In the genomic region with DNA sequence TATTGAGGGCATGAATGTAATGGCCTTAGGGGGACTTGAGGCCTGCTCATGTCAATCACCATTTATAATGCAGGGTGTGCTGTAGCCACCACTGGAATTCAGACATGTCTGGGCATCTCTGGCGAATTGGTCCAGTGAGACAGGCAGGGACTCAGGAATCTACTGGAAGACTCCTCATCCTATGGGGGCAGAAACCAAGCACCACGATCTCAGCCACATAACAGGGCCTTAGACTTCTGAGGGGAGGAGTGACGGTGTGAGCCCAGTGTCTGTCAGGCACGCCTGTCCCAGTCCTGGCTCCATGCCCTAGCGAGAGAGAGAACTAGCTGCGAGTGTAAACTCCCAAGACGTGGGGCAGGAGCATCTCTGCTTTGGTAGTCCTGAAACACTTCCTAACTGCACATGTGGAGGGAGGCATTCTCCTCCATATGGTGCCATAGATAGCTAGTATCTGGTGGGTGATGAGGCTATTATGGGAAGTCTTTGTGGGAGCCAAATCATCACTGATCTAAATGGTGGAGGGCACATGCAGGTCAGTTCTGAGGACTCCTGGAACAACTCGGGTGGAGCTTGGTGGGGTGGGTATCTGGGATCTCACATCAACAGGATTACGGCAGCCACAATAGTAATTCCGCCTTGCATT, we compare ENCODE assay signal across 22 cellular contexts. TPM values are rescaled to one million over a fixed set of nuclear protein-coding genes. Genes with fewer than 3 reads are reported as not detected.
DNase-seq lines count a peak whose midpoint lies in the region; ATAC-seq, FAIRE-seq and TF ChIP-seq lines count a peak whose summit lies in the region.
"Had no signal": no experiment of that assay in that cellular context is flagged by ENCODE, and none has a peak within 500 bp of the region (broad histone marks: within the 10 kb centered on the region; RNA-seq: fewer than 3 reads in every experiment).

No MANE protein-coding gene starts in this region.

- FAIRE-seq in astrocyte (lab: Jason Lieb, UNC) = no peak
- peak; percentile 99 for FAIRE-seq in keratinocyte (lab: Jason Lieb, UNC)
- FAIRE-seq: HTR-8/SVneo had no signal

- H3K4me3 ChIP-seq in Karpas-422 (ENCODE audit: low read length) (no peak overlapping the region), astrocyte (ENCODE audit: insufficient read depth, low read depth, low read length) (no peak overlapping the region), keratinocyte (ENCODE audit: control insufficient read depth in 2 of 3, extremely low read depth in 1 of 3, insufficient read depth in 2 of 3, low read depth in 1 of 3, low read length in 3 of 3) (peak overlapping the region in 2 of 3 experiments; percentile 9 to 33), thoracic aorta (no peak overlapping the region)
- H3K4me3 ChIP-seq: PC-9, SJSA1 had no signal

- no peaks in the 10 kb centered on the region for H3K9me1 ChIP-seq in keratinocyte (ENCODE audit: control insufficient read depth, extremely low read depth, insufficient read depth, low read length)

- peaks cover 95% of the 10 kb centered on the region for H3K4me1 ChIP-seq in Karpas-422 (ENCODE audit: low read length)
- no peaks in the 10 kb centered on the region for H3K4me1 ChIP-seq in astrocyte (ENCODE audit: insufficient read depth, low read length)
- H3K4me1 ChIP-seq in keratinocyte (ENCODE audit: control insufficient read depth, extremely low read depth, insufficient read depth, low read length) = peaks cover 46% of the 10 kb centered on the region
- peaks cover 9 to 13% of the 10 kb centered on the region in 2 donors for H3K4me1 ChIP-seq in thoracic aorta (ENCODE audit: control insufficient read depth in 1 of 2, low read depth in 2 of 2)
- H3K4me1 ChIP-seq: SJSA1 had no signal

- no peaks in the 10 kb centered on the region for H3K27me3 ChIP-seq in Karpas-422 (ENCODE audit: low read length)
- H3K27me3 ChIP-seq in astrocyte (ENCODE audit: insufficient read depth, low read length) = no peaks in the 10 kb centered on the region
- H3K27me3 ChIP-seq in keratinocyte (ENCODE audit: control insufficient read depth, extremely low read depth, insufficient read depth, low read length) = no peaks in the 10 kb centered on the region
- H3K27me3 ChIP-seq in thoracic aorta (replicated peaks; ENCODE audit: insufficient read depth) = no peaks in the 10 kb centered on the region
- H3K27me3 ChIP-seq: SJSA1 had no signal

- no peaks in the 10 kb centered on the region for H3K9me3 Mint-ChIP-seq in astrocyte (ENCODE audit: unreplicated experiment)
- H3K9me3 Mint-ChIP-seq: activated CD4-positive, alpha-beta memory T cell treated with anti-CD3 and anti-CD28 coated beads for 36 hours; H9; T-helper 1 cell treated with Interleukin-12 subunit alpha and Interleukin-12 subunit beta and Interleukin-4 antibody, amounts not matched to agents 30 μg/mL and 1 μg/mL, for 36 hours had no signal

- H3K36me3 ChIP-seq in Karpas-422 (ENCODE audit: insufficient read depth, low read length) (no peaks in the 10 kb centered on the region), astrocyte (ENCODE audit: insufficient read depth, low read length) (no peaks in the 10 kb centered on the region), keratinocyte (ENCODE audit: control insufficient read depth in 2 of 2, extremely low read depth in 1 of 2, insufficient read depth in 2 of 2, low read length in 2 of 2) (no peaks in the 10 kb centered on the region), thoracic aorta (no peaks in the 10 kb centered on the region)
- H3K36me3 ChIP-seq: SJSA1 had no signal

- dilution Hi-C loops in keratinocyte (cut with MboI; ENCODE audit: extremely low pct_ligation_motif_present, low sequenced_read_pairs) = no loop called here

- H3K27ac Mint-ChIP-seq in astrocyte (ENCODE audit: unreplicated experiment) = peak overlapping the region; percentile 73
- H3K27ac Mint-ChIP-seq: activated CD4-positive, alpha-beta memory T cell treated with anti-CD3 and anti-CD28 coated beads for 36 hours; T-helper 1 cell treated with Interleukin-12 subunit alpha and Interleukin-12 subunit beta and Interleukin-4 antibody, amounts not matched to agents 30 μg/mL and 1 μg/mL, for 36 hours had no signal

- H3K27me3 Mint-ChIP-seq in astrocyte (ENCODE audit: low read depth, unreplicated experiment) = peaks cover 4% of the 10 kb centered on the region
- H3K27me3 Mint-ChIP-seq: activated CD4-positive, alpha-beta memory T cell treated with anti-CD3 and anti-CD28 coated beads for 36 hours had no signal

- H3K36me3 Mint-ChIP-seq in astrocyte (ENCODE audit: low read depth, unreplicated experiment) = no peaks in the 10 kb centered on the region
- H3K36me3 Mint-ChIP-seq: activated CD4-positive, alpha-beta memory T cell treated with anti-CD3 and anti-CD28 coated beads for 36 hours had no signal

- H3K9ac ChIP-seq in Karpas-422 (ENCODE audit: low read length) (no peak overlapping the region), astrocyte (ENCODE audit: low read length) (no peak overlapping the region), keratinocyte (ENCODE audit: control insufficient read depth, extremely low read depth, insufficient read depth, low read length) (no peak overlapping the region)

- ATAC-seq in thoracic aorta (ENCODE audit: insufficient number of reproducible peaks, low FRiP score, low read depth) (no peak), HG03280 (IDR thresholded peaks at IDR 0.05; ENCODE audit: unreplicated experiment) (no peak)

- H3K9me3 ChIP-seq in Karpas-422 (ENCODE audit: low read length) = no peaks in the 10 kb centered on the region
- no peaks in the 10 kb centered on the region for H3K9me3 ChIP-seq in astrocyte (ENCODE audit: insufficient read depth, low read depth, low read length)
- H3K9me3 ChIP-seq in keratinocyte (ENCODE audit: control insufficient read depth, low read depth, low read length) = no peaks in the 10 kb centered on the region
- H3K9me3 ChIP-seq in thoracic aorta = no peaks in the 10 kb centered on the region
- H3K9me3 ChIP-seq: SJSA1 had no signal

- H3K4me2 ChIP-seq in Karpas-422 (ENCODE audit: low read depth, low read length, poor library complexity, severe bottlenecking) (no peak overlapping the region), astrocyte (ENCODE audit: low read length) (no peak overlapping the region), keratinocyte (ENCODE audit: control insufficient read depth, extremely low read depth, insufficient read depth, low read depth, low read length) (peak overlapping the region; percentile 78)
- H3K4me2 ChIP-seq: PC-9 had no signal

- in situ Hi-C loops in KBM-7 (cut with MboI; ENCODE audit: low pct_unique_long_range_greater_than_20kb, low sequenced_read_pairs) = no loop called here

- TF ChIP-seq CTCF in astrocyte (IDR thresholded peaks at IDR 0.05; ENCODE audit: insufficient read depth, low read depth, low read length) = no peak
- TF ChIP-seq CTCF in keratinocyte (optimal IDR thresholded peaks at IDR 0.05 in 1 of 3, IDR thresholded peaks at IDR 0.05 in 1 of 3, conservative IDR thresholded peaks at IDR 0.05 in 1 of 3; ENCODE audit: extremely low read depth in 1 of 3, insufficient read depth in 2 of 3, low read length in 3 of 3) = no peak
- TF ChIP-seq CTCF in thoracic aorta (IDR thresholded peaks at IDR 0.05) = no peak

- H3K4me3 Mint-ChIP-seq in astrocyte (ENCODE audit: unreplicated experiment) = no peak overlapping the region
- H3K4me3 Mint-ChIP-seq: activated CD4-positive, alpha-beta memory T cell treated with anti-CD3 and anti-CD28 coated beads for 36 hours; H9; T-helper 1 cell treated with Interleukin-12 subunit alpha and Interleukin-12 subunit beta and Interleukin-4 antibody, amounts not matched to agents 30 μg/mL and 1 μg/mL, for 36 hours had no signal

- H3K4me1 Mint-ChIP-seq in astrocyte (ENCODE audit: low read depth, unreplicated experiment) = peaks cover 20% of the 10 kb centered on the region

- H3K27ac ChIP-seq in Karpas-422 (ENCODE audit: low read length) (peak overlapping the region; percentile 99; the same call in 1 of the 2 replicates), astrocyte (ENCODE audit: low read depth, low read length) (no peak overlapping the region), keratinocyte (ENCODE audit: control insufficient read depth, insufficient read depth, low read length) (peak overlapping the region; percentile 73), thoracic aorta (peak overlapping the region; percentile 44 to 51)
- H3K27ac ChIP-seq: PC-9, SJSA1 had no signal

- no peak overlapping the region for H2AFZ ChIP-seq in Karpas-422 (ENCODE audit: low read length)
- H2AFZ ChIP-seq in astrocyte (ENCODE audit: low read depth, low read length) = peak overlapping the region; percentile 63
- peak overlapping the region; percentile 75 for H2AFZ ChIP-seq in keratinocyte (ENCODE audit: control insufficient read depth, low read length)
- H2AFZ ChIP-seq: PC-9 had no signal

- no peak for DNase-seq in Karpas-422
- no peak for DNase-seq in astrocyte (ENCODE audit: low read depth)
- peak; percentile 99 for DNase-seq in keratinocyte (ENCODE audit: low read depth, low spot score)
- no peak for DNase-seq in thoracic aorta (ENCODE audit: low spot score)
- DNase-seq in KBM-7 = no peak
- DNase-seq in NCI-H187 (lab: John Stamatoyannopoulos, UW) = no peak
- DNase-seq: activated CD4-positive, alpha-beta memory T cell treated with anti-CD3 and anti-CD28 coated beads for 36 hours; activated gamma-delta T cell; AML-193; effector CD4-positive, alpha-beta T cell; EL; NCI-H1092; NCI-H2081; NCI-H446; stimulated activated CD4-positive, alpha-beta T cell treated with anti-CD3 and anti-CD28 coated beads, Interleukin-15, amount 100 ng/mL, for 24 hours had no signal

- H4K20me1 ChIP-seq in Karpas-422 (ENCODE audit: insufficient read depth, low read depth, low read length) (no peaks in the 10 kb centered on the region), astrocyte (ENCODE audit: insufficient read depth, low read length) (no peaks in the 10 kb centered on the region), keratinocyte (ENCODE audit: control insufficient read depth, extremely low read depth, insufficient read depth, low read length) (no peaks in the 10 kb centered on the region)

- H3K9me2 ChIP-seq in Karpas-422 (replicated peaks; ENCODE audit: insufficient read depth, low read length) = no peaks in the 10 kb centered on the region

- H3K79me2 ChIP-seq in Karpas-422 (ENCODE audit: low read length) = no peaks in the 10 kb centered on the region
- no peaks in the 10 kb centered on the region for H3K79me2 ChIP-seq in astrocyte (ENCODE audit: insufficient read depth, low read length)
- no peaks in the 10 kb centered on the region for H3K79me2 ChIP-seq in keratinocyte (ENCODE audit: control insufficient read depth, insufficient read depth, low read length)

RNA-seq across cellular contexts. Expression of gene KIAA0040, which starts 29.8 kb away (rescaled TPM):
- 48.5 and 86.6 TPM in 2 replicates for total RNA-seq in Karpas-422 (2014; rRNA removed; shearing (Covaris generic); ENCODE audit: low replicate concordance)
- total RNA-seq in astrocyte (5.0 and 5.2 TPM in 2 replicates), thoracic aorta (10 to 100 TPM; 20.2 to 93.1 TPM)
- polyA plus RNA-seq in keratinocyte = 40.8 to 70.0 TPM (median 57.9 TPM) in 3 replicates
- polyA plus RNA-seq in keratinocyte (2011; ENCODE audit: low read depth) = 12.1 TPM
- polyA plus RNA-seq in keratinocyte (2011; cell fraction: cytosol; rRNA removed) = 34.3 and 56.5 TPM in 2 replicates
- 46.6 and 47.4 TPM in 2 replicates for polyA plus RNA-seq in keratinocyte (2011; cell fraction: nucleus; rRNA removed)
- polyA plus RNA-seq in keratinocyte (2012; ENCODE audit: low replicate concordance) = 12.5 and 40.7 TPM in 2 replicates
- 50.7 to 75.0 TPM (median 60.1 TPM) in 3 replicates for polyA minus RNA-seq in keratinocyte
- 39.3 TPM for polyA minus RNA-seq in keratinocyte (2011; cell fraction: cytosol; rRNA and poly(A)+ RNA removed)
- 24.7 and 42.9 TPM in 2 replicates for polyA minus RNA-seq in keratinocyte (2011; cell fraction: nucleus; rRNA and poly(A)+ RNA removed)
- total RNA-seq: LHCN-M2 had no signal

Comparison
In these comparisons a context has a peak if more than half of its experiments do, and no peak if none do; other contexts are left out.
1. H3K4me3 ChIP-seq: peak in keratinocyte (2 of 3); none in Karpas-422 (single experiment), astrocyte (single experiment) and thoracic aorta (single experiment).